In the genomic region with DNA sequence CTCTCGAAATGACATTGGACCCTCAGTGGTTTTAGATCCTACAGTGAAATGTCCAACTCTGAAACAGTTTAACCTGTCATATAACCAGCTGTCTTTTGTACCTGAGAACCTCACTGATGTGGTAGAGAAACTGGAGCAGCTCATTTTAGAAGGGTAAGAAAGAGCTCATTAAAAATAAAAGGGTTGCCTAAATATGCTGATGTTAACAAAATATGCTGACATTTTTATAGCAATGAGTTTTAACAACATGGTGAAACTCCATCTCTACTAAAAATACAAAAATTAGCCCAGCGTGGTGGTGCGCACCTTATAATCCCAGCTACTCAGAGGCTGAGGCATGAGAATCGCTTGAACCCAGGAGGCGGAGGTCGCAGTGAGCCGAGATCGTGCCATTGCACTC, we compare ENCODE assay signal across 9 cellular contexts.
"Had no signal": no experiment of that assay in that cellular context is flagged by ENCODE, and none has a peak within 500 bp of the region (broad histone marks: within the 10 kb centered on the region; RNA-seq: fewer than 3 reads in every experiment).

No MANE protein-coding gene starts in this region.

- H3K27ac ChIP-seq: KMS-11 had no signal

- H3K27ac Mint-ChIP-seq: GM23338, H9 had no signal

- H2AFZ ChIP-seq: GM23338 had no signal

- H3K4me3 Mint-ChIP-seq: GM23338, H9 had no signal

- FAIRE-seq: H1, H54, HTR-8/SVneo had no signal

- H3K9me3 Mint-ChIP-seq: GM23338, H9 had no signal

- H3K4me2 ChIP-seq: GM23338, KMS-11 had no signal

- H3K9ac ChIP-seq: KMS-11 had no signal

- ATAC-seq: GM23338 had no signal

- H3K4me1 Mint-ChIP-seq: GM23338, H9 had no signal

- DNase-seq: H9, HCEC 1CT, Karpas-422, KBM-7 had no signal

- H3K4me3 ChIP-seq: GM23338 had no signal
